1 cellular context compared by ENCODE assay signal in the genomic region with DNA sequence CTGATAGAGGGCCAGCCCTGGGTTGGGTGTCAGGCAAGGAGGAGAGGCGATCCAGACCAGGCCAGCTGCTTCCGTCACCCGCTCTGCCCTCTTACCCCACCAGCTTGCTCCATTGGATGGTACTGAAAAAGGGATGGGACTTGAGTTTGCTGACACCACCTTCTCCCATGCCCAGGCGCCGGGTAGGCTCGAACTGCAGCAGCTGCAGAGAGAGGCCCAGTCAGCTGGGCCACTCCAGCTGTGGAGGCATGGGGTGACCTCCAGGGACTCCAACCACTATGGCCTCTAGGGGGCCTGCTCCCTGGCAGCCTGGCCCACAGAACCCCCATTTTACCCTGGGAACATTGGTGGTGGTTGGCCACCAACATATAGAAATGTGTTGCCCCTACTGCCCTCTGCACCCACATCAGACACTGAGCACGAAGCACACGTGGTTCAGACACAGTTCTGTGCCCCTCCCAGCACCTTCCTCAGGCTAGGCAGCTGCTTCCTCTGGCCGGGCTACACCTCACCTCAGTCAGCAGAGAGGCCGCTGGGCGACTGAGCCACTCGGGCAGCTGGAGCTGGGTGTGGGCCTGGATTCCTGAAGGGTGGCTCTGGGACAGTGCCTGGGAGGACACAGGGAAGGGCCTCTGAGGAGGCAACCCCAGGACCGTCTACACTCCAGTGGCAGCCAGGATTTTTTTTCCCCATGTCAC.
TF ChIP-seq lines count a peak whose summit lies in the region.

No MANE protein-coding gene starts in this region.

TF ChIP-seq in WTC11, 78 proteins besides CTCF, POLR2A, EP300 and RAD21:
- TF ChIP-seq ZNF396 (CRISPR knock-in tag; IDR thresholded peaks at IDR 0.05; ENCODE audit: borderline replicate concordance) (no peak), ZNF423 (CRISPR knock-in tag; IDR thresholded peaks at IDR 0.05) (peak; percentile 40; the same call in 1 of the 2 replicates)
